9 cellular contexts compared by ENCODE assay signal in genomic region chrX:139933904-139934303, GRCh38. TPM values are rescaled to one million over a fixed set of nuclear protein-coding genes. Genes with fewer than 3 reads are reported as not detected.
DNase-seq lines count a peak whose midpoint lies in the region; ATAC-seq and TF ChIP-seq lines count a peak whose summit lies in the region.
"Had no signal": no experiment of that assay in that cellular context is flagged by ENCODE, and none has a peak within 500 bp of the region (broad histone marks: within the 10 kb centered on the region; RNA-seq: fewer than 3 reads in every experiment).

No MANE protein-coding gene starts in this region.

- peak overlapping the region; percentile 93 to 96 for H3K27ac ChIP-seq in testis

- peaks cover 22% of the 10 kb centered on the region for H3K4me1 Mint-ChIP-seq in activated CD4-positive, alpha-beta T cell treated with anti-CD3 and anti-CD28 coated beads for 36 hours
- peaks cover 24% of the 10 kb centered on the region for H3K4me1 Mint-ChIP-seq in activated naive CD8-positive, alpha-beta T cell treated with anti-CD3 and anti-CD28 coated beads, Interleukin-2, amount 50 U/mL, for 24 hours

- no peak for DNase-seq in activated CD4-positive, alpha-beta T cell treated with anti-CD3 and anti-CD28 coated beads for 36 hours
- no peak for DNase-seq in activated CD4-positive, alpha-beta T cell treated with anti-CD3 and anti-CD28 coated beads for 4 hours
- DNase-seq in activated naive CD8-positive, alpha-beta T cell treated with anti-CD3 and anti-CD28 coated beads, Interleukin-2, amount 50 U/mL, for 24 hours: no peak
- DNase-seq in left colon: peak; percentile 32 to 50
- no peak for DNase-seq in testis
- DNase-seq in foreskin melanocyte: no peak
- no peak for DNase-seq in effector CD4-positive, alpha-beta T cell

- 56 to 58% methylated on average over 14 to 15 of the region's 15 CpGs for WGBS in testis, 2 donors

- no peaks in the 10 kb centered on the region for H3K4me1 ChIP-seq in testis
- H3K4me1 ChIP-seq: BE2C had no signal

- peaks cover 1% of the 10 kb centered on the region for H3K36me3 Mint-ChIP-seq in activated CD4-positive, alpha-beta T cell treated with anti-CD3 and anti-CD28 coated beads for 36 hours (ENCODE audit: low read depth)
- H3K36me3 Mint-ChIP-seq in activated naive CD8-positive, alpha-beta T cell treated with anti-CD3 and anti-CD28 coated beads, Interleukin-2, amount 50 U/mL, for 24 hours (ENCODE audit: low read depth): peaks cover 4% of the 10 kb centered on the region

- CTCF ChIA-PET in activated CD4-positive, alpha-beta T cell treated with anti-CD3 and anti-CD28 coated beads for 36 hours (lab: Charles Lee): interaction anchor here (0.7 kb wide), 1 partner anchor 457 kb away, joined by 4 read pairs; no protein-coding TSS in a partner anchor

- peak overlapping the region; percentile 93 for H3K27ac Mint-ChIP-seq in activated CD4-positive, alpha-beta T cell treated with anti-CD3 and anti-CD28 coated beads for 36 hours
- H3K27ac Mint-ChIP-seq in activated naive CD8-positive, alpha-beta T cell treated with anti-CD3 and anti-CD28 coated beads, Interleukin-2, amount 50 U/mL, for 24 hours: peak overlapping the region; percentile 87

- ATAC-seq in activated CD4-positive, alpha-beta T cell treated with anti-CD3 and anti-CD28 coated beads for 36 hours: no peak
- no peak for ATAC-seq in activated naive CD8-positive, alpha-beta T cell treated with anti-CD3 and anti-CD28 coated beads, Interleukin-2, amount 50 U/mL, for 24 hours
- ATAC-seq in left colon (peak; percentile 66), HG03342 (IDR thresholded peaks at IDR 0.05; ENCODE audit: unreplicated experiment) (no peak)

- peak overlapping the region; percentile 72 to 81 for H3K4me3 ChIP-seq in testis

- H3K9me3 Mint-ChIP-seq in activated CD4-positive, alpha-beta T cell treated with anti-CD3 and anti-CD28 coated beads for 36 hours (ENCODE audit: low read depth): no peaks in the 10 kb centered on the region
- H3K9me3 Mint-ChIP-seq in activated naive CD8-positive, alpha-beta T cell treated with anti-CD3 and anti-CD28 coated beads, Interleukin-2, amount 50 U/mL, for 24 hours: no peaks in the 10 kb centered on the region

- no peaks in the 10 kb centered on the region for H3K27me3 ChIP-seq in testis
- H3K27me3 ChIP-seq: BE2C had no signal

- no peaks in the 10 kb centered on the region for H3K9me3 ChIP-seq in testis
- H3K9me3 ChIP-seq: BE2C had no signal

- H3K27me3 Mint-ChIP-seq in activated CD4-positive, alpha-beta T cell treated with anti-CD3 and anti-CD28 coated beads for 36 hours: no peaks in the 10 kb centered on the region
- no peaks in the 10 kb centered on the region for H3K27me3 Mint-ChIP-seq in activated naive CD8-positive, alpha-beta T cell treated with anti-CD3 and anti-CD28 coated beads, Interleukin-2, amount 50 U/mL, for 24 hours

- TF ChIP-seq POLR2A in testis (IDR thresholded peaks at IDR 0.05): no peak

- POLR2A ChIA-PET in activated CD4-positive, alpha-beta T cell treated with anti-CD3 and anti-CD28 coated beads for 36 hours (lab: Charles Lee): interaction anchor here (0.5 kb wide), 1 partner anchor 121 kb away, joined by 4 read pairs; no protein-coding TSS in a partner anchor

- H3K4me3 Mint-ChIP-seq in activated CD4-positive, alpha-beta T cell treated with anti-CD3 and anti-CD28 coated beads for 36 hours: peak overlapping the region; percentile 79
- peak overlapping the region; percentile 81 for H3K4me3 Mint-ChIP-seq in activated naive CD8-positive, alpha-beta T cell treated with anti-CD3 and anti-CD28 coated beads, Interleukin-2, amount 50 U/mL, for 24 hours

- intact Hi-C loops in activated CD4-positive, alpha-beta T cell treated with anti-CD3 and anti-CD28 coated beads for 36 hours (cut with DNase I, micrococcal nuclease): loop anchor here (2.0 to 10.0 kb wide), 3 partner anchors 169 to 199 kb away; no protein-coding TSS in a partner anchor
- intact Hi-C loops in left colon (cut with DNase I, micrococcal nuclease) (no loop called here), testis (cut with DNase I; ENCODE audit: low total_unique reads) (no loop called here)

- no peak for TF ChIP-seq CTCF in testis (IDR thresholded peaks at IDR 0.05)

- H3K36me3 ChIP-seq in testis (ENCODE audit: low read depth, missing control alignments): no peaks in the 10 kb centered on the region
- H3K36me3 ChIP-seq: BE2C had no signal

RNA-seq across cellular contexts. Expression of gene ATP11C, which starts 1.1 kb away (rescaled TPM):
- 10 to 100 TPM; 15.0 to 21.6 TPM for total RNA-seq in activated CD4-positive, alpha-beta T cell treated with anti-CD3 and anti-CD28 coated beads for 36 hours
- total RNA-seq in left colon: 10 to 100 TPM; 12.8 to 13.3 TPM
- total RNA-seq in testis: 10 to 100 TPM; 33.8 to 36.6 TPM
- polyA plus RNA-seq in testis (ENCODE audit: insufficient read depth, low read depth, low replicate concordance): 15.9 TPM

RNA-seq across cellular contexts. Expression of gene CXorf66, which starts 31.4 kb away (rescaled TPM):
- not detected for total RNA-seq in activated CD4-positive, alpha-beta T cell treated with anti-CD3 and anti-CD28 coated beads for 36 hours
- not detected for total RNA-seq in left colon
- total RNA-seq in testis: 1 to 10 TPM; 3.6 to 5.7 TPM
- 18.0 TPM for polyA plus RNA-seq in testis (ENCODE audit: insufficient read depth, low read depth, low replicate concordance)

Comparison
In these comparisons a context has a peak if more than half of its experiments do, and no peak if none do; other contexts are left out.
1. DNase-seq: peak in left colon (2 of 2); none in activated CD4-positive, alpha-beta T cell treated with anti-CD3 and anti-CD28 coated beads for 36 hours (single experiment), activated CD4-positive, alpha-beta T cell treated with anti-CD3 and anti-CD28 coated beads for 4 hours (0 of 2), activated naive CD8-positive, alpha-beta T cell treated with anti-CD3 and anti-CD28 coated beads, Interleukin-2, amount 50 U/mL, for 24 hours (single experiment), testis (single experiment), foreskin melanocyte (single experiment) and effector CD4-positive, alpha-beta T cell (single experiment).
2. RNA of gene CXorf66, which starts 31.4 kb away (total RNA-seq): 3.6 to 5.7 TPM in testis; not detected in activated CD4-positive, alpha-beta T cell treated with anti-CD3 and anti-CD28 coated beads for 36 hours and not detected in left colon; every median in the first group is over 4 times any median in the second.
3. intact Hi-C loops: an anchor here in activated CD4-positive, alpha-beta T cell treated with anti-CD3 and anti-CD28 coated beads for 36 hours (2.0 to 10.0 kb wide); none called in left colon and testis.